26 cellular contexts compared by ENCODE assay signal in genomic region chr14:58817846-58818245, GRCh38.
DNase-seq lines count a peak whose midpoint lies in the region; TF ChIP-seq lines count a peak whose summit lies in the region.
"Had no signal": no experiment of that assay in that cellular context is flagged by ENCODE, and none has a peak within 500 bp of the region (broad histone marks: within the 10 kb centered on the region; RNA-seq: fewer than 3 reads in every experiment).

No MANE protein-coding gene starts in this region.

- H4K20me1 ChIP-seq in mammary epithelial cell (ENCODE audit: insufficient read depth, low read length) = no peaks in the 10 kb centered on the region
- H4K20me1 ChIP-seq: BLaER1 had no signal

- peaks cover 5% of the 10 kb centered on the region for H3K36me3 Mint-ChIP-seq in chondrocyte (ENCODE audit: low read depth)
- H3K36me3 Mint-ChIP-seq in activated T-helper 2 cell treated with anti-CD3 and anti-CD28 coated beads, Interferon-gamma antibody, Interleukin-2, Interleukin-4, amounts not matched to agents 10 μg/mL and 5 μg/mL and 100 μg/mL, durations not matched to agents 14 hours and 24 hours and 36 hours (ENCODE audit: low read depth) = no peaks in the 10 kb centered on the region
- H3K36me3 Mint-ChIP-seq: natural killer cell treated with Interleukin-12 subunit alpha and Interleukin-12 subunit beta and Interleukin-15 and Interleukin-18, amount 100 ng/mL, for 72 hours had no signal

- in situ Hi-C loops in mammary epithelial cell (cut with MboI; ENCODE audit: low sequenced_read_pairs in 2 of 2) = no loop called here

- 100% methylated on average over 1 of the region's 1 CpG for WGBS in mammary epithelial cell (ENCODE audit: low coverage, missing lambda C conversion rate)

- H3K4me3 ChIP-seq in mammary epithelial cell (replicated peaks in 1 of 3; ENCODE audit: insufficient read depth in 1 of 3, low read depth in 2 of 3, low read length in 3 of 3) (no peak overlapping the region), breast epithelium (no peak overlapping the region)
- H3K4me3 ChIP-seq: BLaER1, Peyer's patch, right lobe of liver, SJSA1, transverse colon had no signal

- H3K27ac ChIP-seq in mammary epithelial cell (ENCODE audit: insufficient read depth, low read depth, low read length) = no peak overlapping the region
- H3K27ac ChIP-seq in breast epithelium = no peak overlapping the region
- H3K27ac ChIP-seq: BLaER1, Peyer's patch, right lobe of liver, SJSA1, transverse colon had no signal

- peak; percentile 5 for DNase-seq in mammary epithelial cell
- no peak for DNase-seq in breast epithelium (ENCODE audit: low spot score in 2 of 2)
- DNase-seq in chondrocyte (ENCODE audit: low spot score) = no peak
- DNase-seq in iris pigment epithelial cell (ENCODE audit: low read depth) = peak; percentile 75
- no peak for DNase-seq in head of caudate nucleus
- DNase-seq in activated T-helper 2 cell treated with anti-CD3 and anti-CD28 coated beads, Interferon-gamma antibody, Interleukin-2, Interleukin-4, amounts not matched to agents 10 μg/mL and 5 μg/mL and 100 μg/mL, durations not matched to agents 14 hours and 24 hours and 36 hours (ENCODE audit: low spot score) = no peak
- DNase-seq in cerebellum (ENCODE audit: low spot score) = no peak
- no peak for DNase-seq in stimulated activated CD4-positive, alpha-beta T cell treated with anti-CD3 and anti-CD28 coated beads, Interleukin-2, amount 100 ng/mL, for 24 hours
- DNase-seq: 8988T; activated CD4-positive, CD25-positive, alpha-beta regulatory T cell treated with anti-CD3 and anti-CD28 coated beads, Interleukin-2, amount 50 U/mL, for 72 hours; activated gamma-delta T cell treated with Interleukin-2 at 50 U/mL for 16 hours; activated naive CD8-positive, alpha-beta T cell treated with anti-CD3 and anti-CD28 coated beads, Interleukin-2, amount 50 U/mL, for 24 hours; caudate nucleus; DMS53; HFFc6; MV-4-11; NCI-H2171; NCI-H524; Peyer's patch; posterior cingulate gyrus; right lobe of liver; stimulated activated CD4-positive, alpha-beta T cell treated with anti-CD3 and anti-CD28 coated beads, Interleukin-15, amount 100 ng/mL, for 24 hours; transverse colon had no signal

- no peaks in the 10 kb centered on the region for H3K79me2 ChIP-seq in mammary epithelial cell (ENCODE audit: insufficient read depth, low read length)

- no peak overlapping the region for H2AFZ ChIP-seq in mammary epithelial cell (ENCODE audit: low read depth, low read length)

- no peaks in the 10 kb centered on the region for H3K27me3 Mint-ChIP-seq in chondrocyte (ENCODE audit: low read depth)
- H3K27me3 Mint-ChIP-seq in activated T-helper 2 cell treated with anti-CD3 and anti-CD28 coated beads, Interferon-gamma antibody, Interleukin-2, Interleukin-4, amounts not matched to agents 10 μg/mL and 5 μg/mL and 100 μg/mL, durations not matched to agents 14 hours and 24 hours and 36 hours (ENCODE audit: low read depth) = no peaks in the 10 kb centered on the region
- H3K27me3 Mint-ChIP-seq: activated naive CD8-positive, alpha-beta T cell treated with anti-CD3 and anti-CD28 coated beads, Interleukin-2, amount 50 U/mL, for 24 hours had no signal

- no peak for TF ChIP-seq POLR2A in breast epithelium (IDR thresholded peaks at IDR 0.05)

- H3K9me3 ChIP-seq in mammary epithelial cell (replicated peaks; ENCODE audit: insufficient read depth, low read length) (no peaks in the 10 kb centered on the region), breast epithelium (no peaks in the 10 kb centered on the region)
- H3K9me3 ChIP-seq: BLaER1, Peyer's patch, right lobe of liver, SJSA1, transverse colon had no signal

- peaks cover 68% of the 10 kb centered on the region for H3K4me1 Mint-ChIP-seq in chondrocyte (ENCODE audit: low read depth)
- H3K4me1 Mint-ChIP-seq in activated T-helper 2 cell treated with anti-CD3 and anti-CD28 coated beads, Interferon-gamma antibody, Interleukin-2, Interleukin-4, amounts not matched to agents 10 μg/mL and 5 μg/mL and 100 μg/mL, durations not matched to agents 14 hours and 24 hours and 36 hours (ENCODE audit: low read depth) = no peaks in the 10 kb centered on the region
- H3K4me1 Mint-ChIP-seq: activated naive CD8-positive, alpha-beta T cell treated with anti-CD3 and anti-CD28 coated beads, Interleukin-2, amount 50 U/mL, for 24 hours had no signal

- TF ChIP-seq CTCF in mammary epithelial cell (conservative IDR thresholded peaks at IDR 0.05 in 1 of 2, IDR thresholded peaks at IDR 0.05 in 1 of 2; ENCODE audit: extremely low read depth in 1 of 2, insufficient read depth in 1 of 2, low read depth in 1 of 2, low read length in 2 of 2) = no peak
- no peak for TF ChIP-seq CTCF in breast epithelium (IDR thresholded peaks at IDR 0.05)
- TF ChIP-seq CTCF in chondrocyte (IDR thresholded peaks at IDR 0.05) = no peak

- peaks cover 7% of the 10 kb centered on the region for H3K4me1 ChIP-seq in mammary epithelial cell (ENCODE audit: insufficient read depth, low read length)
- H3K4me1 ChIP-seq in breast epithelium = no peaks in the 10 kb centered on the region
- H3K4me1 ChIP-seq: BLaER1, Peyer's patch, right lobe of liver, SJSA1, transverse colon had no signal

- dilution Hi-C loops in mammary epithelial cell (cut with HindIII; ENCODE audit: low sequenced_read_pairs) = no loop called here

- H3K9me3 Mint-ChIP-seq in chondrocyte (ENCODE audit: low read depth) = no peaks in the 10 kb centered on the region
- no peaks in the 10 kb centered on the region for H3K9me3 Mint-ChIP-seq in activated T-helper 2 cell treated with anti-CD3 and anti-CD28 coated beads, Interferon-gamma antibody, Interleukin-2, Interleukin-4, amounts not matched to agents 10 μg/mL and 5 μg/mL and 100 μg/mL, durations not matched to agents 14 hours and 24 hours and 36 hours
- H3K9me3 Mint-ChIP-seq: activated naive CD8-positive, alpha-beta T cell treated with anti-CD3 and anti-CD28 coated beads, Interleukin-2, amount 50 U/mL, for 24 hours; HFFc6 had no signal

- CTCF ChIA-PET in mammary epithelial cell (lab: Charles Lee; ENCODE audit: low non-redundant PET) = no interaction called here

- intact Hi-C loops in mammary epithelial cell (cut with micrococcal nuclease) = loop anchor here (5.0 kb wide), 1 partner anchor 316 kb away; no protein-coding TSS in a partner anchor
- intact Hi-C loops in breast epithelium (cut with DNase I; ENCODE audit: low total_unique reads) = loop anchor here (2.0 kb wide), 1 partner anchor 75 kb away; no protein-coding TSS in a partner anchor
- intact Hi-C loops in head of caudate nucleus (cut with DNase I) = no loop called here
- intact Hi-C loops in activated T-helper 2 cell treated with anti-CD3 and anti-CD28 coated beads, Interferon-gamma antibody, Interleukin-2, Interleukin-4, amounts not matched to agents 10 μg/mL and 5 μg/mL and 100 μg/mL, durations not matched to agents 14 hours and 24 hours and 36 hours (cut with micrococcal nuclease) = no loop called here

- H3K4me3 Mint-ChIP-seq in chondrocyte (ENCODE audit: unreplicated experiment) = peak overlapping the region; percentile 36
- H3K4me3 Mint-ChIP-seq in activated T-helper 2 cell treated with anti-CD3 and anti-CD28 coated beads, Interferon-gamma antibody, Interleukin-2, Interleukin-4, amounts not matched to agents 10 μg/mL and 5 μg/mL and 100 μg/mL, durations not matched to agents 14 hours and 24 hours and 36 hours (ENCODE audit: low read depth) = no peak overlapping the region
- H3K4me3 Mint-ChIP-seq: activated naive CD8-positive, alpha-beta T cell treated with anti-CD3 and anti-CD28 coated beads, Interleukin-2, amount 50 U/mL, for 24 hours; HFFc6; natural killer cell treated with Interleukin-12 subunit alpha and Interleukin-12 subunit beta and Interleukin-15 and Interleukin-18, amount 100 ng/mL, for 72 hours had no signal

- H3K4me2 ChIP-seq in mammary epithelial cell (ENCODE audit: insufficient read depth, low read depth, low read length) = no peak overlapping the region
- H3K4me2 ChIP-seq: BLaER1 had no signal

- no peak overlapping the region for H3K9ac ChIP-seq in mammary epithelial cell (ENCODE audit: insufficient read depth, low read length)
- H3K9ac ChIP-seq: BLaER1 had no signal

- no peaks in the 10 kb centered on the region for H3K27me3 ChIP-seq in mammary epithelial cell (ENCODE audit: insufficient read depth, low read length)
- H3K27me3 ChIP-seq in breast epithelium = no peaks in the 10 kb centered on the region
- H3K27me3 ChIP-seq: BLaER1, Peyer's patch, right lobe of liver, transverse colon had no signal

- H3K36me3 ChIP-seq in mammary epithelial cell (ENCODE audit: insufficient read depth, low read length) = no peaks in the 10 kb centered on the region
- no peaks in the 10 kb centered on the region for H3K36me3 ChIP-seq in breast epithelium
- H3K36me3 ChIP-seq: BLaER1, Peyer's patch, right lobe of liver, SJSA1, transverse colon had no signal

- no TSS peak for BruUV-seq in mammary epithelial cell (replicated peaks; lab: Mats Ljungman, UMichigan)

- peak overlapping the region; percentile 90 for H3K27ac Mint-ChIP-seq in chondrocyte (ENCODE audit: unreplicated experiment)
- no peak overlapping the region for H3K27ac Mint-ChIP-seq in activated T-helper 2 cell treated with anti-CD3 and anti-CD28 coated beads, Interferon-gamma antibody, Interleukin-2, Interleukin-4, amounts not matched to agents 10 μg/mL and 5 μg/mL and 100 μg/mL, durations not matched to agents 14 hours and 24 hours and 36 hours
- H3K27ac Mint-ChIP-seq: activated naive CD8-positive, alpha-beta T cell treated with anti-CD3 and anti-CD28 coated beads, Interleukin-2, amount 50 U/mL, for 24 hours; HFFc6; natural killer cell treated with Interleukin-12 subunit alpha and Interleukin-12 subunit beta and Interleukin-15 and Interleukin-18, amount 100 ng/mL, for 72 hours had no signal

Comparison
In these comparisons a context has a peak if more than half of its experiments do, and no peak if none do; other contexts are left out.
1. DNase-seq: peak in mammary epithelial cell (single experiment) and iris pigment epithelial cell (single experiment); none in breast epithelium (0 of 2), chondrocyte (single experiment), head of caudate nucleus (0 of 42), activated T-helper 2 cell treated with anti-CD3 and anti-CD28 coated beads, Interferon-gamma antibody, Interleukin-2, Interleukin-4, amounts not matched to agents 10 μg/mL and 5 μg/mL and 100 μg/mL, durations not matched to agents 14 hours and 24 hours and 36 hours (single experiment), cerebellum (single experiment) and stimulated activated CD4-positive, alpha-beta T cell treated with anti-CD3 and anti-CD28 coated beads, Interleukin-2, amount 100 ng/mL, for 24 hours (0 of 2).
2. intact Hi-C loops: an anchor here in mammary epithelial cell (5.0 kb wide) and breast epithelium (2.0 kb wide); none called in head of caudate nucleus and activated T-helper 2 cell treated with anti-CD3 and anti-CD28 coated beads, Interferon-gamma antibody, Interleukin-2, Interleukin-4, amounts not matched to agents 10 μg/mL and 5 μg/mL and 100 μg/mL, durations not matched to agents 14 hours and 24 hours and 36 hours.